ENCODE assay signal across 16 cellular contexts in the genomic region with DNA sequence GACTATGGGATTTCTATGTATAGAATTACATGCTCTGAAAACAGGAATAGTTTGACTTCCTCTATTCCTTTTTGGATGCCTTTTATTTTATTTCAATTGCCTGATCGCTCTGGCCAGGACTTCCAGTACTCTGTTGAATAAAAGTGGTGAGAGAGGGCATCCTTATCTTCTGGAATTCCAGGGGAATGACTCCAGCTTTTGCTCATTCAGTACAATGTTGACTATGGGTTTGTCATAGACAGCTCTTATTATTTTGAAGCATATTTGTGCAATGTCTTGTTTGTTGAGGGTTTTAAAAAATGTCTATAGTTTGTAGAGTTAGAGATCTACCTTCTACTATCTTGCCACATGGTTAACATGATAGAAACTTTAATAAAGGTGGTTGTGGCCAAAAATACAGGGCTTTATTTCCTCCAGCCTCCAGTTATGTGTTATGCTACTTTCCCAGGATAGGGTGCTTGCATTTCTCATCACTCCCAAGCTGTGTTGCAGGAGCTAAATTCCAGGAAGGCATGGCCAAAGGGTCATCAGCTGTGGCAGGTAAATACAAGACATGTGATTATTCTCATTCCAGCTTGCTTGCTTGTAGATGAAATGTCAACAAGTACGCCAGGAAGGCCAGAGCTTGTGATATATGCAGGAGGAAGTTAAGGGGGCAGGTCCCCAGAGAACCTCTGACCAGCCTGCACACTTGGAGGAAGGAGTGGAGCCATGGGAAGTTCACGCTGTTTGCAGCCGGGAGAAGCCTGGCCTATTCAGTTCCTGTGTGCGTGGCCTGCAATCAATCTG.
DNase-seq lines count a peak whose midpoint lies in the region; ATAC-seq and TF ChIP-seq lines count a peak whose summit lies in the region.
"Had no signal": no experiment of that assay in that cellular context is flagged by ENCODE, and none has a peak within 500 bp of the region (broad histone marks: within the 10 kb centered on the region; RNA-seq: fewer than 3 reads in every experiment).

No MANE protein-coding gene starts in this region.

- no peaks in the 10 kb centered on the region for H3K79me2 ChIP-seq in neural progenitor cell (ENCODE audit: low read depth)

- H3K4me3 ChIP-seq in astrocyte of the spinal cord (ENCODE audit: low read depth, low read length) (no peak overlapping the region), neural progenitor cell (no peak overlapping the region), transverse colon (no peak overlapping the region), upper lobe of right lung (no peak overlapping the region), aorta (ENCODE audit: low read length in 2 of 2) (no peak overlapping the region)
- H3K4me3 ChIP-seq: SJSA1 had no signal

- no peak for TF ChIP-seq POLR2A in transverse colon (IDR thresholded peaks at IDR 0.05)

- H4K20me1 ChIP-seq in neural progenitor cell (ENCODE audit: low read depth) = no peaks in the 10 kb centered on the region

- no peak overlapping the region for H2AFZ ChIP-seq in neural progenitor cell (replicated peaks)

- peaks cover 5% of the 10 kb centered on the region for H3K4me1 Mint-ChIP-seq in neural progenitor cell
- H3K4me1 Mint-ChIP-seq: B cell; CD4-positive, alpha-beta memory T cell had no signal

- H3K9ac ChIP-seq in neural progenitor cell = no peak overlapping the region

- no peak overlapping the region for H3K4me3 Mint-ChIP-seq in neural progenitor cell
- H3K4me3 Mint-ChIP-seq: B cell; CD4-positive, alpha-beta memory T cell had no signal

- H3K9me3 Mint-ChIP-seq in neural progenitor cell = peaks cover 2% of the 10 kb centered on the region

- TF ChIP-seq CTCF in astrocyte of the spinal cord (IDR thresholded peaks at IDR 0.05; ENCODE audit: low read depth, low read length) (no peak), neural progenitor cell (IDR thresholded peaks at IDR 0.05) (no peak), transverse colon (IDR thresholded peaks at IDR 0.05) (no peak), upper lobe of right lung (IDR thresholded peaks at IDR 0.05) (no peak)

- no peaks in the 10 kb centered on the region for H3K36me3 Mint-ChIP-seq in neural progenitor cell
- H3K36me3 Mint-ChIP-seq: CD4-positive, alpha-beta memory T cell had no signal

- no peaks in the 10 kb centered on the region for H3F3A ChIP-seq in neural progenitor cell (ENCODE audit: low read depth)

- no peak for TF ChIP-seq EP300 in transverse colon (IDR thresholded peaks at IDR 0.05; ENCODE audit: low read depth)

- no peaks in the 10 kb centered on the region for H3K9me3 ChIP-seq in neural progenitor cell (ENCODE audit: low read depth)
- no peaks in the 10 kb centered on the region for H3K9me3 ChIP-seq in transverse colon
- no peaks in the 10 kb centered on the region for H3K9me3 ChIP-seq in upper lobe of right lung
- H3K9me3 ChIP-seq in aorta (ENCODE audit: control insufficient read depth, low read length) = no peaks in the 10 kb centered on the region
- H3K9me3 ChIP-seq: SJSA1 had no signal

- intact Hi-C loops in transverse colon (cut with DNase I; ENCODE audit: low total_unique reads) = no loop called here
- intact Hi-C loops in upper lobe of right lung (cut with DNase I) = no loop called here
- intact Hi-C loops in aorta (cut with DNase I) = no loop called here

- H3K36me3 ChIP-seq in neural progenitor cell (no peaks in the 10 kb centered on the region), transverse colon (no peaks in the 10 kb centered on the region), upper lobe of right lung (no peaks in the 10 kb centered on the region), aorta (ENCODE audit: control insufficient read depth in 1 of 2, insufficient read depth in 2 of 2, low read length in 1 of 2) (no peaks in the 10 kb centered on the region)
- H3K36me3 ChIP-seq: SJSA1 had no signal

- H3K27me3 Mint-ChIP-seq in neural progenitor cell (ENCODE audit: insufficient read depth, low read depth) = no peaks in the 10 kb centered on the region
- H3K27me3 Mint-ChIP-seq: B cell; CD4-positive, alpha-beta memory T cell had no signal

- DNase-seq in DMS53 treated with DMSO at 0.1 percent for 48 hours (lab: John Stamatoyannopoulos, UW; ENCODE audit: unreplicated experiment) (peak; percentile 4), astrocyte of the spinal cord (ENCODE audit: low read depth, low spot score) (peak; percentile 0), left lobe of liver (ENCODE audit: low spot score) (peak; percentile 65), neural progenitor cell (ENCODE audit: low spot score) (no peak), transverse colon (no peak), upper lobe of right lung (no peak), aorta (no peak)
- DNase-seq: CD4-positive, alpha-beta memory T cell; Kasumi-1; NCI-H1417; NCI-H2029; NCI-H510A treated with DMSO at 0.1 percent for 48 hours; RPMI8226 had no signal

- H3K27me3 ChIP-seq in neural progenitor cell (no peaks in the 10 kb centered on the region), transverse colon (no peaks in the 10 kb centered on the region), upper lobe of right lung (no peaks in the 10 kb centered on the region), aorta (ENCODE audit: control insufficient read depth in 1 of 2, insufficient read depth in 2 of 2, low read length in 1 of 2) (no peaks in the 10 kb centered on the region)
- H3K27me3 ChIP-seq: SJSA1 had no signal

- H3K4me1 ChIP-seq in neural progenitor cell = no peaks in the 10 kb centered on the region
- no peaks in the 10 kb centered on the region for H3K4me1 ChIP-seq in transverse colon
- no peaks in the 10 kb centered on the region for H3K4me1 ChIP-seq in upper lobe of right lung
- H3K4me1 ChIP-seq in aorta (ENCODE audit: control insufficient read depth in 1 of 2, insufficient read depth in 2 of 2, low read length in 2 of 2) = no peaks in the 10 kb centered on the region
- H3K4me1 ChIP-seq: SJSA1 had no signal

- no peak overlapping the region for H3K4me2 ChIP-seq in neural progenitor cell

- peak; percentile 91 for ATAC-seq in left lobe of liver
- ATAC-seq in HG02885 (IDR thresholded peaks at IDR 0.05; ENCODE audit: poor library complexity, unreplicated experiment) = no peak
- ATAC-seq in upper lobe of right lung = no peak
- no peak for ATAC-seq in aorta (ENCODE audit: low FRiP score)

- in situ Hi-C loops in astrocyte of the spinal cord (cut with HindIII; ENCODE audit: low sequenced_read_pairs) (no loop called here), transverse colon (cut with MboI; ENCODE audit: low pct_ligation_motif_present in 1 of 4, low pct_unique_long_range_greater_than_20kb in 1 of 4, low sequenced_read_pairs in 3 of 4) (no loop called here)

- peak overlapping the region; percentile 36 for H3K27ac Mint-ChIP-seq in neural progenitor cell
- H3K27ac Mint-ChIP-seq: B cell; CD4-positive, alpha-beta memory T cell had no signal

- H3K27ac ChIP-seq in neural progenitor cell (no peak overlapping the region), transverse colon (no peak overlapping the region), upper lobe of right lung (no peak overlapping the region), aorta (ENCODE audit: low read depth in 1 of 2, low read length in 2 of 2) (no peak overlapping the region)
- H3K27ac ChIP-seq: SJSA1 had no signal

- 41 to 78% methylated on average over 1 to 5 of the region's 5 CpGs for WGBS in transverse colon (ENCODE audit: low coverage in 1 of 2), 2 donors
- WGBS in aorta, 2 donors = 33 to 43% methylated on average over 5 of the region's 5 CpGs

Comparison
In these comparisons a context has a peak if more than half of its experiments do, and no peak if none do; other contexts are left out.
1. DNase-seq: peak in DMS53 treated with DMSO at 0.1 percent for 48 hours (single experiment), astrocyte of the spinal cord (single experiment) and left lobe of liver (single experiment); none in neural progenitor cell (single experiment), transverse colon (single experiment), upper lobe of right lung (single experiment) and aorta (0 of 2).